ENCODE assay signal across 21 cellular contexts in the genomic region with DNA sequence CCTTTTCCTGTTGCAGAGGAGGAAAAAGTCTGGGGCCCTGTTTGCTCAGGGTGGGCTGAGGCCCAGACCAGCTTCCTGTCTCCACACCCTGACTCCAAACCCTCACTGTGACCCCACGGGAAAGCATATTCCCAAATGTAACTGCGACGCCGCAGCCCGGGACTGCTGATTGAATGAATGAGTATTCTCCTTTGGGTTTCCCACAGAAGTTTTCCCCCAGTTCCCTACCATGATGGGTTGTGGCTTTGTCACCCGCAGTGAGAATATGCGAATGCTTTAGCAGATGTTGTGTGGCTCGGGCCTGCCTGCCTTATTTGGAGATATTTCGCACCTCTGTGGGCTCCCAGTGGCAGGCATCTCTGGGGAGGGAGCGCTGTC.
"Had no signal": no experiment of that assay in that cellular context is flagged by ENCODE, and none has a peak within 500 bp of the region (broad histone marks: within the 10 kb centered on the region; RNA-seq: fewer than 3 reads in every experiment).

No MANE protein-coding gene starts in this region.

- H3K9me3 ChIP-seq: pancreas, upper lobe of left lung had no signal

- H3K36me3 ChIP-seq: pancreas, upper lobe of left lung had no signal

- H3K4me1 ChIP-seq: foreskin keratinocyte, pancreas, upper lobe of left lung had no signal

- H3K4me3 Mint-ChIP-seq: activated naive CD8-positive, alpha-beta T cell; brain; neural crest cell; stimulated activated naive CD8-positive, alpha-beta T cell treated with anti-CD3 and anti-CD28 coated beads, Interleukin-15, Interleukin-2, amounts not matched to agents 100 ng/mL and 50 ng/mL, for 24 hours; T-cell had no signal

- H3K4me1 Mint-ChIP-seq: neural crest cell had no signal

- ATAC-seq: pancreas had no signal

- DNase-seq: activated CD4-positive, alpha-beta T cell treated with anti-CD3 and anti-CD28 coated beads, Interleukin-2, amount 50 U/mL, for 48 hours; activated effector memory CD4-positive, alpha-beta T cell treated with anti-CD3 and anti-CD28 coated beads, Interleukin-2, amount 50 U/mL, for 16 hours; activated T-cell treated with anti-CD3 and anti-CD28 coated beads, Interleukin-2, amount 50 U/mL, for 48 hours; amygdala; central memory CD4-positive, alpha-beta T cell; cortex of kidney; effector CD4-positive, alpha-beta T cell; foreskin keratinocyte; glutamatergic neuron; hypothalamus; kidney glomerular epithelial cell; mesenchymal stem cell; pancreas; stimulated activated CD4-positive, alpha-beta T cell treated with anti-CD3 and anti-CD28 coated beads, Interleukin-12 subunit alpha, Interleukin-12 subunit beta, amount 100 ng/mL, for 4 hours; stimulated activated CD4-positive, alpha-beta T cell treated with anti-CD3 and anti-CD28 coated beads, Interleukin-2, amount 100 ng/mL, for 24 hours; upper lobe of left lung had no signal

- H3K27ac Mint-ChIP-seq: activated naive CD8-positive, alpha-beta T cell; brain; stimulated activated naive CD8-positive, alpha-beta T cell treated with anti-CD3 and anti-CD28 coated beads, Interleukin-15, Interleukin-2, amounts not matched to agents 100 ng/mL and 50 ng/mL, for 24 hours; T-cell had no signal

- H3K36me3 Mint-ChIP-seq: brain had no signal

- H3K4me3 ChIP-seq: pancreas, upper lobe of left lung had no signal

- H3K27ac ChIP-seq: foreskin keratinocyte, pancreas, upper lobe of left lung had no signal

- H3K27me3 Mint-ChIP-seq: activated naive CD8-positive, alpha-beta T cell; stimulated activated naive CD8-positive, alpha-beta T cell treated with anti-CD3 and anti-CD28 coated beads, Interleukin-15, Interleukin-2, amounts not matched to agents 100 ng/mL and 50 ng/mL, for 24 hours; T-cell had no signal

- H3K27me3 ChIP-seq: foreskin keratinocyte, pancreas, upper lobe of left lung had no signal

- H3K9me3 Mint-ChIP-seq: neural crest cell; stimulated activated naive CD8-positive, alpha-beta T cell treated with anti-CD3 and anti-CD28 coated beads, Interleukin-15, Interleukin-2, amounts not matched to agents 100 ng/mL and 50 ng/mL, for 24 hours; T-cell had no signal
